Comparison of ENCODE assay signal across 18 cellular contexts in the genomic region with DNA sequence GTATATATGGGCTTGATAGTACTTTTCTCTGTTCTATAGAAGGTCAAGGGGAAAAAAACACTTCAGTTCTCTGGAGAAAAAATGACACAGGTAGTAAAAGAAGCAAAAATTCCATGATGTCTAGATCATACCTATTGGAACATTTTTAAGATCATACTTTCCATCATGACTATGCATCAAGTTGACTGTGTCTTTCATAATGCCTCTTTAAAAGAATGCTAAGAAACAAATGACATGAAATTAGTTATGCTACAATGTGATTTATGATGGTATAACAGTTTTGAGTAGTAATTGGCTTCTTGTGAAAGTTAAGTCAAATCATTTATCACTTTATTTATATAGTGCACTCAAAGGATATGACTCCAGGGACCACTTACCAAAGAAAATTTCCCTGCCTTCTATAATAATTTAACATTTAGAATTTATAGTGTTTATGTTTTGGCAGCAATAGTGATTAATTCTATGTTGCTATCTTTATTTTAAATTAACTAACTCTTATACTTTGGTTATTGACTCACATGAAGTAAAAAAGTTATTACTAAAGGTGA.
A peak's percentile ranks its signal among the peaks of the same experiment; 100 is the strongest.
DNase-seq lines count a peak whose midpoint lies in the region; ATAC-seq and TF ChIP-seq lines count a peak whose summit lies in the region.
"Had no signal": no experiment of that assay in that cellular context is flagged by ENCODE, and none has a peak within 500 bp of the region (broad histone marks: within the 10 kb centered on the region; RNA-seq: fewer than 3 reads in every experiment).

No MANE protein-coding gene starts in this region.

- ATAC-seq in RWPE2 (ENCODE audit: low read depth) (peak; percentile 35; the same call in 2 of the 3 replicates), HG03045 (IDR thresholded peaks at IDR 0.05; ENCODE audit: unreplicated experiment) (no peak)
- ATAC-seq: CD8-positive, alpha-beta T cell had no signal

- no peaks in the 10 kb centered on the region for H3K27me3 ChIP-seq in RWPE2 (ENCODE audit: insufficient read depth, poor library complexity, severe bottlenecking)
- H3K27me3 ChIP-seq: BLaER1 treated with 17β-estradiol and CSF1 and Interleukin-3, amounts not matched to agents 10 nM and 100 nM had no signal

- no peaks in the 10 kb centered on the region for H3K36me3 ChIP-seq in RWPE2 (ENCODE audit: low read depth)
- H3K36me3 ChIP-seq: BLaER1 treated with 17β-estradiol and CSF1 and Interleukin-3, amounts not matched to agents 10 nM and 100 nM had no signal

- DNase-seq in HEK293T (ENCODE audit: extremely low spot score) (no peak), RWPE2 (ENCODE audit: low spot score) (no peak), epithelial cell of prostate (ENCODE audit: low read depth, low spot score) (no peak), NCI-H1417 treated with DMSO at 0.1 percent for 48 hours (lab: John Stamatoyannopoulos, UW) (no peak)
- no peak for DNase-seq in activated CD4-positive, CD25-positive, alpha-beta regulatory T cell treated with anti-CD3 and anti-CD28 coated beads, Interleukin-2, amount 50 U/mL, for 72 hours
- no peak for DNase-seq in stimulated activated naive CD4-positive, alpha-beta T cell (lab: John Stamatoyannopoulos, UW)
- DNase-seq: 8988T; ACHN; AML-193; Caco-2; Calu3; CD4-positive, alpha-beta T cell; CD8-positive, alpha-beta T cell; DMS79 treated with DMSO at 0.1 percent for 48 hours; GF-D8 had no signal

- CTCF ChIA-PET in HEK293T (lab: Yijun Ruan, JAX) = no interaction called here

- POLR2A ChIA-PET in HEK293T (lab: Yijun Ruan, JAX) = no interaction called here

- TF ChIP-seq CTCF in RWPE2 (IDR thresholded peaks at IDR 0.05; ENCODE audit: poor library complexity, severe bottlenecking) = no peak

- H3K27ac ChIP-seq in RWPE2 (ENCODE audit: poor library complexity, severe bottlenecking) (no peak overlapping the region), epithelial cell of prostate (peak overlapping the region; percentile 2)
- H3K27ac ChIP-seq: BLaER1 treated with 17β-estradiol and CSF1 and Interleukin-3, amounts not matched to agents 10 nM and 100 nM; C4-2B had no signal

- no peak overlapping the region for H3K4me3 ChIP-seq in RWPE2 (ENCODE audit: severe bottlenecking)
- H3K4me3 ChIP-seq: BLaER1 treated with 17β-estradiol and CSF1 and Interleukin-3, amounts not matched to agents 10 nM and 100 nM had no signal

- no peaks in the 10 kb centered on the region for H3K4me1 ChIP-seq in RWPE2 (ENCODE audit: insufficient read depth, poor library complexity, severe bottlenecking)
- H3K4me1 ChIP-seq: Caco-2 had no signal

- no peaks in the 10 kb centered on the region for H3K9me3 ChIP-seq in RWPE2 (ENCODE audit: severe bottlenecking)
- H3K9me3 ChIP-seq: BLaER1 treated with 17β-estradiol and CSF1 and Interleukin-3, amounts not matched to agents 10 nM and 100 nM; Caco-2 had no signal

TF ChIP-seq in HEK293T, 16 proteins besides CTCF, POLR2A, EP300 and RAD21:
- TF ChIP-seq CTBP1 (IDR thresholded peaks at IDR 0.05; ENCODE audit: borderline replicate concordance) = no peak
- TF ChIP-seq, protein P1, sequence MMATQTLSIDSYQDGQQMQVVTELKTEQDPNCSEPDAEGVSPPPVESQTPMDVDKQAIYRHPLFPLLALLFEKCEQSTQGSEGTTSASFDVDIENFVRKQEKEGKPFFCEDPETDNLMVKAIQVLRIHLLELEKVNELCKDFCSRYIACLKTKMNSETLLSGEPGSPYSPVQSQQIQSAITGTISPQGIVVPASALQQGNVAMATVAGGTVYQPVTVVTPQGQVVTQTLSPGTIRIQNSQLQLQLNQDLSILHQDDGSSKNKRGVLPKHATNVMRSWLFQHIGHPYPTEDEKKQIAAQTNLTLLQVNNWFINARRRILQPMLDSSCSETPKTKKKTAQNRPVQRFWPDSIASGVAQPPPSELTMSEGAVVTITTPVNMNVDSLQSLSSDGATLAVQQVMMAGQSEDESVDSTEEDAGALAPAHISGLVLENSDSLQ (IDR thresholded peaks at IDR 0.05) = peak; percentile 66
